Comparison of ENCODE assay signal across 12 cellular contexts in the genomic region with DNA sequence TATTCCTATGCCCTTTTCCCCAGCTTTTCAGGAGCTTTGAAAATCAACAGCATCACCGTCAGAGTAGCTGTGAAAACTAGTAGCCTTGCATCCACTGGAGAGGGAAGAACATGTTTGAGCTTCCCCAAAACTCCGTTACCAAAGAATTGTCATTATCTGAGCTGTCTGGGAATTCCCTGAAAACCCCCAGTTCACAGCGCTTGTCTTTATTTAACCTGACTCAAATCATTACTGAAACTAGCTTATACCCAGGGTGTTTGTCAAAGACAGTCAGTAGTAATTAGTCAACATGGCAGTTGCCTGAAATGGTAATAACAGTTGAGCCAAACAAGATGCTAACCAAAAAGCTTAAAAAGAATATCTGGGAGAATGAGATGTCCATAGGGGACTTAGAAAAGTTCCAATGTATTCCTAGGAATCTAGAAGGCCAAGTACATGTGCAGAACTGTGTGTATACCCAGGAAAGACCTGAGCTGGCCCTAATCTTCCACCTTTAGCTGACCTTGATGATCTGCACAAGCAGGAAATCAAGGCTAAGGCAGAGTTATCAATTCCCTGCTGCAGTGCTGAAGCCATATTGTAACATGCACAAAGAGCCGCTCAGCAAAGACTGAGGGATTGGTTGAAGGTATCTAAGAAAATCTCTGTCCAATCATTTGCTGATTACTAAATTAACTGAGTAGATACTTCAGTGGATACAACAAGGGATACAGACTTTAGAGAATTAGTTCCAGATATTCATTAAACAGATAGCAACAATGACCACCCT.
DNase-seq lines count a peak whose midpoint lies in the region; ATAC-seq lines count a peak whose summit lies in the region.
"Had no signal": no experiment of that assay in that cellular context is flagged by ENCODE, and none has a peak within 500 bp of the region (broad histone marks: within the 10 kb centered on the region; RNA-seq: fewer than 3 reads in every experiment).

No MANE protein-coding gene starts in this region.

- DNase-seq in GM19238 (ENCODE audit: insufficient read length, low spot score) = peak; percentile 33
- no peak for DNase-seq in midbrain (lab: John Stamatoyannopoulos, UW)
- DNase-seq in superior temporal gyrus (ENCODE audit: extremely low spot score) = no peak
- DNase-seq in D341Med (ENCODE audit: low spot score) = no peak
- no peak for DNase-seq in HPDE6-E6E7 (ENCODE audit: extremely low spot score)
- DNase-seq: DMS53; NCI-H2029 treated with DMSO at 0.1 percent for 48 hours; stimulated activated naive CD4-positive, alpha-beta T cell treated with Interleukin-2 at 50 U/mL for 16 hours had no signal

- ATAC-seq in GM18498 (IDR thresholded peaks at IDR 0.05; ENCODE audit: unreplicated experiment) = peak; percentile 83
- ATAC-seq in HG02759 (IDR thresholded peaks at IDR 0.05; ENCODE audit: unreplicated experiment) = peak; percentile 96
- ATAC-seq in HG03521 (IDR thresholded peaks at IDR 0.05; ENCODE audit: unreplicated experiment) = peak; percentile 68
- ATAC-seq: sciatic nerve had no signal
